Comparison of ENCODE assay signal across 9 cellular contexts in the genomic region with DNA sequence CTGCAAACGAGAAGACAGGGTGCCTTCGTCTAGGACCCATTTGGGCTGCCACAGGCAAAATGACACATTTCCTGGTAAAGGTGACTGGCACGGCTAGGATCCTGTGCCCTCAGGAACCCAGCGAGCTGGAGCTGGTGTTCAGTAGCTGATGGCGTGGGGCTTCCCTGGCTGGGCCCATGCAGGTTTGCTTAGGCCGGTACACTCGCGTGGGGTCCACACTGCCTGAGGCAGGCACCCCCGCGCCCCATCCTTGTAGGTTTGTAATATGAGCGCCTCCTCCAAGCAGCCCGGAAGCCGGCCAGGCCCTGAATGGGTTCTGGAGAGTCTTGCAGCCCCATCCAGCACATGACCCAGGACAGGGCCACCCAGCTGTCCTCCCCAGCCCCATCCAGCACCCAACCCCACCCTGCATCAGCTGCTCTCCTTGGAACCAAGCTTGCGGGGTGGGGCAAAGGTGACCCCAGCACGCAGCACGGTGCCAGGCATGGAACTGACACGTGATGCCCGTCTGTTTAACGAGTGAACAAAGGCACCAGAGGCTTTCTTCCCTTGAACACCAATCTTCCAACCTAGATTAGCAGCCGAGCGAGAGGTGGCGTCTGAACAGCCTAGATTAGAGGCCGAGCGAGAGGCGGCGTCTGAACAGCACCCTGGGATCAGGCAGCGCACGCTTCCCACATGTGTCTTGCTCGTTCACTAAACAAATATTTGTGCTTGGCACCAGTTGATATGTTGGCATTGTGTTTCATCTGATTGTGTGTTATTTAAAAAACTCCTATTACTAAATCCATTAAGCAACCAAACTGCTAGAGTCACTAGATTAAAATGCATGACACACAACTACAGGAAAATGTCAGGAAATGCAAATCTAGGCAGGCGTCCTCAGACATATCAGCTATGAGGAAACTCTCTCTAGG.
DNase-seq lines count a peak whose midpoint lies in the region; ATAC-seq and TF ChIP-seq lines count a peak whose summit lies in the region.
"Had no signal": no experiment of that assay in that cellular context is flagged by ENCODE, and none has a peak within 500 bp of the region (broad histone marks: within the 10 kb centered on the region; RNA-seq: fewer than 3 reads in every experiment).

No MANE protein-coding gene starts in this region.

- no peaks in the 10 kb centered on the region for H3K9me3 ChIP-seq in colonic mucosa

- peak; percentile 18 for DNase-seq in D341Med (ENCODE audit: low spot score)
- DNase-seq in NCI-H1436 treated with DMSO at 0.1 percent for 48 hours (lab: John Stamatoyannopoulos, UW) = peak; percentile 84
- DNase-seq in colonic mucosa = peak; percentile 41
- DNase-seq in natural killer cell treated with Interleukin-12 subunit alpha and Interleukin-12 subunit beta and Interleukin-15 and Interleukin-18, amount 100 ng/mL, for 72 hours (ENCODE audit: low spot score) = no peak
- no peak for DNase-seq in midbrain (lab: John Stamatoyannopoulos, UW)
- no peak for DNase-seq in A172 (ENCODE audit: low spot score)

- H3K27me3 Mint-ChIP-seq in natural killer cell treated with Interleukin-12 subunit alpha and Interleukin-12 subunit beta and Interleukin-15 and Interleukin-18, amount 100 ng/mL, for 72 hours = peaks cover 18 to 22% of the 10 kb centered on the region in 2 donors

- ATAC-seq in natural killer cell treated with Interleukin-12 subunit alpha and Interleukin-12 subunit beta and Interleukin-15 and Interleukin-18, amount 100 ng/mL, for 72 hours = peak in 1 of 2 donors; percentile 22
- ATAC-seq in HG03108 (IDR thresholded peaks at IDR 0.05; ENCODE audit: unreplicated experiment) (no peak), HG02973 (IDR thresholded peaks at IDR 0.05; ENCODE audit: unreplicated experiment) (no peak)

- H3K4me1 Mint-ChIP-seq in natural killer cell treated with Interleukin-12 subunit alpha and Interleukin-12 subunit beta and Interleukin-15 and Interleukin-18, amount 100 ng/mL, for 72 hours (ENCODE audit: low read depth in 2 of 2) = peaks cover 24 to 25% of the 10 kb centered on the region in 2 donors

- no peaks in the 10 kb centered on the region for H3K4me1 ChIP-seq in colonic mucosa

- H3K4me3 Mint-ChIP-seq in natural killer cell treated with Interleukin-12 subunit alpha and Interleukin-12 subunit beta and Interleukin-15 and Interleukin-18, amount 100 ng/mL, for 72 hours = peak overlapping the region; percentile 34
- H3K4me3 Mint-ChIP-seq: T-helper 2 cell treated with Interferon-gamma antibody and Interleukin-4, amounts not matched to agents 5 μg/mL and 100 μg/mL, for 36 hours had no signal

- H3K36me3 ChIP-seq in colonic mucosa = no peaks in the 10 kb centered on the region

- no peak for TF ChIP-seq CTCF in colonic mucosa (IDR thresholded peaks at IDR 0.05)

- H3K27me3 ChIP-seq in colonic mucosa = no peaks in the 10 kb centered on the region

- H3K36me3 Mint-ChIP-seq in natural killer cell treated with Interleukin-12 subunit alpha and Interleukin-12 subunit beta and Interleukin-15 and Interleukin-18, amount 100 ng/mL, for 72 hours = peaks cover 14% of the 10 kb centered on the region

- H3K9me3 Mint-ChIP-seq in natural killer cell treated with Interleukin-12 subunit alpha and Interleukin-12 subunit beta and Interleukin-15 and Interleukin-18, amount 100 ng/mL, for 72 hours = peaks cover 12% of the 10 kb centered on the region

- peak overlapping the region in 1 of 2 donors; percentile 60 for H3K27ac Mint-ChIP-seq in natural killer cell treated with Interleukin-12 subunit alpha and Interleukin-12 subunit beta and Interleukin-15 and Interleukin-18, amount 100 ng/mL, for 72 hours
- H3K27ac Mint-ChIP-seq: T-helper 2 cell treated with Interferon-gamma antibody and Interleukin-4, amounts not matched to agents 5 μg/mL and 100 μg/mL, for 36 hours had no signal

- H3K9ac ChIP-seq in colonic mucosa (ENCODE audit: low read depth in 2 of 2, low read length in 2 of 2) = no peak overlapping the region

- peak overlapping the region; percentile 47 for H3K27ac ChIP-seq in colonic mucosa

- intact Hi-C loops in colonic mucosa (cut with DNase I) = no loop called here

- H3K4me3 ChIP-seq in colonic mucosa = no peak overlapping the region

Comparison
In these comparisons a context has a peak if more than half of its experiments do, and no peak if none do; other contexts are left out.
1. DNase-seq: peak in D341Med (single experiment), NCI-H1436 treated with DMSO at 0.1 percent for 48 hours (single experiment) and colonic mucosa (single experiment); none in natural killer cell treated with Interleukin-12 subunit alpha and Interleukin-12 subunit beta and Interleukin-15 and Interleukin-18, amount 100 ng/mL, for 72 hours (single experiment), midbrain (single experiment) and A172 (single experiment).